15 cellular contexts compared by ENCODE assay signal in genomic region chr1:41882496-41882895, GRCh38. TPM values are rescaled to one million over a fixed set of nuclear protein-coding genes. Genes with fewer than 3 reads are reported as not detected.
DNase-seq lines count a peak whose midpoint lies in the region; ATAC-seq, FAIRE-seq and TF ChIP-seq lines count a peak whose summit lies in the region.
"Had no signal": no experiment of that assay in that cellular context is flagged by ENCODE, and none has a peak within 500 bp of the region (broad histone marks: within the 10 kb centered on the region; RNA-seq: fewer than 3 reads in every experiment).

No MANE protein-coding gene starts in this region.

- CTCF ChIA-PET in MCF 10A (lab: Yijun Ruan, JAX) = no interaction called here

- H3K4me1 Mint-ChIP-seq in MCF 10A (ENCODE audit: insufficient read depth, unreplicated experiment) = no peaks in the 10 kb centered on the region

- H3K4me1 ChIP-seq in breast epithelium = no peaks in the 10 kb centered on the region
- H3K4me1 ChIP-seq in stomach = peaks cover 0 to 27% (median 19%) of the 10 kb centered on the region in 4 donors
- H3K4me1 ChIP-seq: sigmoid colon had no signal

- POLR2A ChIA-PET in MCF 10A (lab: Yijun Ruan, JAX) = no interaction called here

- TF ChIP-seq EP300 in stomach (IDR thresholded peaks at IDR 0.05) = no peak

- TF ChIP-seq CTCF in breast epithelium (IDR thresholded peaks at IDR 0.05) = no peak
- TF ChIP-seq CTCF in MCF 10A (IDR thresholded peaks at IDR 0.05; ENCODE audit: unreplicated experiment) = no peak
- no peak for TF ChIP-seq CTCF in bronchial epithelial cell (IDR thresholded peaks at IDR 0.05; ENCODE audit: insufficient read depth, low read length, severe bottlenecking)
- TF ChIP-seq CTCF in stomach (IDR thresholded peaks at IDR 0.05) = no peak

- H3K9me3 ChIP-seq in breast epithelium (no peaks in the 10 kb centered on the region), stomach (no peaks in the 10 kb centered on the region)
- H3K9me3 ChIP-seq: lower lobe of right lung, sigmoid colon had no signal

- no peak overlapping the region for H3K4me3 ChIP-seq in breast epithelium
- H3K4me3 ChIP-seq in bronchial epithelial cell (ENCODE audit: low read depth, low read length) = no peak overlapping the region
- H3K4me3 ChIP-seq in stomach = no peak overlapping the region
- H3K4me3 ChIP-seq: lower lobe of right lung, neural progenitor cell, sigmoid colon had no signal

- H3K9me3 Mint-ChIP-seq in MCF 10A (ENCODE audit: unreplicated experiment) = no peaks in the 10 kb centered on the region
- H3K9me3 Mint-ChIP-seq: effector memory CD8-positive, alpha-beta T cell; neural progenitor cell had no signal

- H3K27me3 ChIP-seq in breast epithelium = no peaks in the 10 kb centered on the region
- H3K27me3 ChIP-seq in bronchial epithelial cell (ENCODE audit: control insufficient read depth, insufficient read depth, low read length) = no peaks in the 10 kb centered on the region
- H3K27me3 ChIP-seq in stomach = no peaks in the 10 kb centered on the region
- H3K27me3 ChIP-seq: neural progenitor cell, sigmoid colon had no signal

- ATAC-seq in HG03045 (IDR thresholded peaks at IDR 0.05; ENCODE audit: unreplicated experiment) (no peak), HG02852 (IDR thresholded peaks at IDR 0.05; ENCODE audit: unreplicated experiment) (no peak)
- ATAC-seq: activated CD4-positive, CD25-positive, alpha-beta regulatory T cell treated with anti-CD3 and anti-CD28 coated beads, Interleukin-2, amount 50 U/mL, for 24 hours; effector memory CD8-positive, alpha-beta T cell had no signal

- peak; percentile 60 for FAIRE-seq in bronchial epithelial cell (lab: Jason Lieb, UNC)

- DNase-seq in breast epithelium (ENCODE audit: low spot score in 2 of 2) (no peak), MCF 10A (ENCODE audit: unreplicated experiment) (no peak), NCI-H2029 treated with DMSO at 0.1 percent for 48 hours (lab: John Stamatoyannopoulos, UW) (peak; percentile 93), bronchial epithelial cell (ENCODE audit: low read depth) (no peak), stomach (no peak), SW 1271 (lab: John Stamatoyannopoulos, UW) (no peak)
- DNase-seq: effector memory CD8-positive, alpha-beta T cell; lower lobe of right lung; sigmoid colon; stimulated activated CD4-positive, alpha-beta T cell treated with anti-CD3 and anti-CD28 coated beads, Interleukin-4, amount 100 ng/mL, for 1 hour; T-helper 1 cell had no signal

- no peak for TF ChIP-seq POLR2A in breast epithelium (IDR thresholded peaks at IDR 0.05)
- no peak for TF ChIP-seq POLR2A in stomach (IDR thresholded peaks at IDR 0.05)

- H3K27me3 Mint-ChIP-seq in MCF 10A (ENCODE audit: insufficient read depth, unreplicated experiment) = no peaks in the 10 kb centered on the region
- H3K27me3 Mint-ChIP-seq: effector memory CD8-positive, alpha-beta T cell had no signal

- H3K36me3 Mint-ChIP-seq in MCF 10A (ENCODE audit: insufficient read depth, unreplicated experiment) = no peaks in the 10 kb centered on the region
- H3K36me3 Mint-ChIP-seq: neural progenitor cell had no signal

- intact Hi-C loops in breast epithelium (cut with DNase I; ENCODE audit: low total_unique reads) = no loop called here
- intact Hi-C loops in MCF 10A (cut with micrococcal nuclease) = no loop called here
- intact Hi-C loops in stomach (cut with DNase I; ENCODE audit: low total_unique reads) = no loop called here

- no peaks in the 10 kb centered on the region for H3K36me3 ChIP-seq in breast epithelium
- H3K36me3 ChIP-seq in bronchial epithelial cell (ENCODE audit: control insufficient read depth, insufficient read depth, low read length) = no peaks in the 10 kb centered on the region
- no peaks in the 10 kb centered on the region for H3K36me3 ChIP-seq in stomach
- H3K36me3 ChIP-seq: lower lobe of right lung, neural progenitor cell, sigmoid colon had no signal

- H3K27ac ChIP-seq in breast epithelium (peak overlapping the region; percentile 77 to 81), stomach (peak overlapping the region; percentile 45 to 66 (median 63))
- H3K27ac ChIP-seq: lower lobe of right lung, neural progenitor cell, sigmoid colon had no signal

- BruUV-seq in MCF 10A (replicated peaks; lab: Mats Ljungman, UMichigan) = no TSS peak

- no peak overlapping the region for H3K27ac Mint-ChIP-seq in MCF 10A (ENCODE audit: low read depth, unreplicated experiment)
- H3K27ac Mint-ChIP-seq: effector memory CD8-positive, alpha-beta T cell; neural progenitor cell had no signal

- no peak overlapping the region for H3K4me3 Mint-ChIP-seq in MCF 10A (ENCODE audit: unreplicated experiment)
- H3K4me3 Mint-ChIP-seq: effector memory CD8-positive, alpha-beta T cell; neural progenitor cell had no signal

RNA-seq across cellular contexts. Expression of gene HIVEP3, which starts 36.2 kb away (rescaled TPM):
- 10 to 100 TPM in 1 of 3 donors, 1 to 10 TPM in 2; 3.5 to 13.5 (median 9.2) TPM for total RNA-seq in breast epithelium
- 0.61 and 1.2 TPM in 2 replicates for total RNA-seq in MCF 10A (2022)
- under 0.01 and 0.26 TPM in 2 replicates for total RNA-seq in bronchial epithelial cell
- total RNA-seq in stomach = 10 to 100 TPM in 1 of 5 donors, 1 to 10 TPM in 4; 1.8 to 65.3 (median 4.9) TPM
- 1 to 10 TPM; 2.9 to 4.6 (median 3.1) TPM for polyA plus RNA-seq in stomach
